10 cellular contexts compared by ENCODE assay signal in genomic region chr5:136221340-136221739, GRCh38. TPM values are rescaled to one million over a fixed set of nuclear protein-coding genes. Genes with fewer than 3 reads are reported as not detected.
"Had no signal": no experiment of that assay in that cellular context is flagged by ENCODE, and none has a peak within 500 bp of the region (broad histone marks: within the 10 kb centered on the region; RNA-seq: fewer than 3 reads in every experiment).

No MANE protein-coding gene starts in this region.

- H3K27ac Mint-ChIP-seq: GM23338, H9, HFFc6 had no signal

- H3K4me2 ChIP-seq: GM23338 had no signal

- H3K9me3 ChIP-seq: HAP-1 had no signal

- FAIRE-seq: H54 had no signal

- H3K9ac ChIP-seq: GM23248 had no signal

- H3K4me1 ChIP-seq: HAP-1 had no signal

- H2AFZ ChIP-seq: GM23248, GM23338 had no signal

- H3K4me3 ChIP-seq: GM23248, GM23338, HAP-1 had no signal

- H3K27ac ChIP-seq: GM23248 had no signal

- H3K4me3 Mint-ChIP-seq: GM23338, H9, HFFc6 had no signal

- DNase-seq: GM23248, GOT3, H7, H9, HCEC 1CT, HFFc6 had no signal

- H3K36me3 ChIP-seq: HAP-1 had no signal

RNA-seq across cellular contexts. Expression of gene SMIM32, which starts 28.4 kb away (rescaled TPM):
- total RNA-seq: GM23248, H4, H9, HFFc6 had no signal
- polyA plus RNA-seq: GM23248 had no signal
